Comparison of ENCODE assay signal across 24 cellular contexts in genomic region chr6:81144346-81144745, GRCh38.
"Had no signal": no experiment of that assay in that cellular context is flagged by ENCODE, and none has a peak within 500 bp of the region (broad histone marks: within the 10 kb centered on the region; RNA-seq: fewer than 3 reads in every experiment).

No MANE protein-coding gene starts in this region.

- H3K36me3 ChIP-seq: breast epithelium, stomach, thyroid gland, upper lobe of right lung had no signal

- H3K4me3 ChIP-seq: breast epithelium, mucosa of descending colon, stomach, thyroid gland, upper lobe of right lung had no signal

- H3K9me3 ChIP-seq: breast epithelium, mucosa of descending colon, thyroid gland, upper lobe of right lung had no signal

- DNase-seq: activated CD4-positive, alpha-beta T cell treated with anti-CD3 and anti-CD28 coated beads for 4 hours; activated CD4-positive, alpha-beta T cell treated with anti-CD3 and anti-CD28 coated beads, Interleukin-2, amount 50 U/mL, for 4 hours; activated naive CD4-positive, alpha-beta T cell treated with Interleukin-2 at 50 U/mL for 16 hours; activated T-cell treated with anti-CD3 and anti-CD28 coated beads for 4 hours; activated T-cell treated with anti-CD3 and anti-CD28 coated beads, Interleukin-2, amount 50 U/mL, for 72 hours; aorta; central memory CD4-positive, alpha-beta T cell; endodermal cell; islet precursor cell; left cardiac atrium; left ventricle myocardium superior; mucosa of descending colon; posterior cingulate gyrus; right cardiac atrium; stimulated activated CD4-positive, alpha-beta T cell treated with anti-CD3 and anti-CD28 coated beads, Interleukin-4, amount 100 ng/mL, for 24 hours; stimulated activated CD8-positive, alpha-beta memory T cell treated with anti-CD3 and anti-CD28 coated beads, Interleukin-4, amount 100 ng/mL, for 48 hours; stomach; thyroid gland; upper lobe of right lung had no signal

- H3K4me1 ChIP-seq: breast epithelium, stomach, thyroid gland, upper lobe of right lung had no signal

- H3K27ac ChIP-seq: breast epithelium, stomach, thyroid gland, upper lobe of right lung, VCaP had no signal

- H3K27me3 ChIP-seq: breast epithelium, stomach, thyroid gland, upper lobe of right lung had no signal

- ATAC-seq: activated T-cell treated with anti-CD3 and anti-CD28 coated beads, Interleukin-2, amount 50 U/mL, for 72 hours; esophagus mucosa; left cardiac atrium; left ventricle myocardium superior; mucosa of descending colon; natural killer cell treated with Interleukin-12 subunit alpha and Interleukin-12 subunit beta and Interleukin-15 and Interleukin-18, amount 100 ng/mL, for 72 hours; right cardiac atrium; stimulated activated memory B cell treated with anti-CD40 and anti-IgM and Interleukin-4, amounts not matched to agents 10 μg/mL and 1 μg/mL and 100 μg/mL, for 72 hours; upper lobe of right lung had no signal
